Comparison of ENCODE assay signal across 8 cellular contexts in genomic region chr1:24294228-24294672, GRCh38. TPM values are rescaled to one million over a fixed set of nuclear protein-coding genes. Genes with fewer than 3 reads are reported as not detected.
DNase-seq lines count a peak whose midpoint lies in the region; ATAC-seq, FAIRE-seq and TF ChIP-seq lines count a peak whose summit lies in the region.

No MANE protein-coding gene starts in this region.

- in situ Hi-C loops in ACHN (cut with HindIII; ENCODE audit: low pct_ligation_motif_present, low pct_unique_long_range_greater_than_20kb, low sequenced_read_pairs) = no loop called here

- intact Hi-C loops in kidney (cut with DNase I) = no loop called here

- peak overlapping the region; percentile 50 for H3K9ac ChIP-seq in adipocyte (ENCODE audit: low read length)
- H3K9ac ChIP-seq in kidney (ENCODE audit: low read length in 2 of 2) = no peak overlapping the region

- H3K27me3 Mint-ChIP-seq in naive thymus-derived CD8-positive, alpha-beta T cell = peaks cover 0 to 8% (median 5%) of the 10 kb centered on the region in 5 donors

- peak; percentile 42 for DNase-seq in HK-2 (ENCODE audit: unreplicated experiment)
- peak; percentile 95 for DNase-seq in adipocyte (ENCODE audit: low read depth)
- DNase-seq in kidney = peak; percentile 41
- DNase-seq in stromal cell of bone marrow (ENCODE audit: low read depth) = peak; percentile 97
- no peak for DNase-seq in ACHN
- no peak for DNase-seq in DMS53 (lab: John Stamatoyannopoulos, UW)
- DNase-seq in Ammon's horn (ENCODE audit: low spot score) = no peak
- DNase-seq in naive thymus-derived CD8-positive, alpha-beta T cell = no peak

- H3K4me1 ChIP-seq in adipocyte (ENCODE audit: control insufficient read depth, insufficient read depth, low read length) (peaks cover 34% of the 10 kb centered on the region), kidney (ENCODE audit: control insufficient read depth in 1 of 2, insufficient read depth in 1 of 2, low read depth in 1 of 2, low read length in 2 of 2) (peaks cover 17% of the 10 kb centered on the region in 2 donors)

- H3K27me3 ChIP-seq in adipocyte (replicated peaks; ENCODE audit: control insufficient read depth, insufficient read depth, low read length) = peaks cover 6% of the 10 kb centered on the region

- FAIRE-seq in kidney (lab: Jason Lieb, UNC) = no peak

- peak overlapping the region in 1 of 10 donors; percentile 25 for H3K27ac Mint-ChIP-seq in naive thymus-derived CD8-positive, alpha-beta T cell

- H3K36me3 ChIP-seq in adipocyte (ENCODE audit: control insufficient read depth, insufficient read depth, low read length, severe bottlenecking) = no peaks in the 10 kb centered on the region
- no peaks in the 10 kb centered on the region for H3K36me3 ChIP-seq in kidney (ENCODE audit: control insufficient read depth in 1 of 2, insufficient read depth in 2 of 2, low read length in 2 of 2)

- TF ChIP-seq CTCF in kidney (IDR thresholded peaks at IDR 0.05; ENCODE audit: borderline replicate concordance, extremely low read depth, insufficient read depth) = no peak

- H3K27ac ChIP-seq in kidney (ENCODE audit: low read depth in 2 of 2, low read length in 2 of 2) = peak overlapping the region in 1 of 2 donors; percentile 25

- no peak for ATAC-seq in naive thymus-derived CD8-positive, alpha-beta T cell

- POLR2A ChIA-PET in naive thymus-derived CD8-positive, alpha-beta T cell (lab: Charles Lee) = no interaction called here

- no peaks in the 10 kb centered on the region for H3K4me1 Mint-ChIP-seq in naive thymus-derived CD8-positive, alpha-beta T cell

- H3K4me3 ChIP-seq in adipocyte (ENCODE audit: low read length) = peak overlapping the region; percentile 29
- H3K4me3 ChIP-seq in kidney (ENCODE audit: low read length in 2 of 2) = no peak overlapping the region

- H3K9me3 ChIP-seq in adipocyte (ENCODE audit: control insufficient read depth, low read length) (no peaks in the 10 kb centered on the region), kidney (ENCODE audit: control insufficient read depth in 1 of 2, low read length in 2 of 2) (no peaks in the 10 kb centered on the region)

- no peaks in the 10 kb centered on the region for H3K9me3 Mint-ChIP-seq in naive thymus-derived CD8-positive, alpha-beta T cell

- no peaks in the 10 kb centered on the region for H3K36me3 Mint-ChIP-seq in naive thymus-derived CD8-positive, alpha-beta T cell

- no peak overlapping the region for H3K4me3 Mint-ChIP-seq in naive thymus-derived CD8-positive, alpha-beta T cell

RNA-seq across cellular contexts. Expression of gene GRHL3, which starts 24.9 kb away (rescaled TPM):
- total RNA-seq in kidney = 1.7 TPM
- 0.32 TPM for polyA plus RNA-seq in kidney (ENCODE audit: insufficient read depth, low read depth, low replicate concordance)
- not detected for total RNA-seq in naive thymus-derived CD8-positive, alpha-beta T cell
- not detected for polyA plus RNA-seq in naive thymus-derived CD8-positive, alpha-beta T cell

Comparison
In these comparisons a context has a peak if more than half of its experiments do, and no peak if none do; other contexts are left out.
1. DNase-seq: peak in HK-2 (single experiment), adipocyte (single experiment), kidney (single experiment) and stromal cell of bone marrow (single experiment); none in ACHN (single experiment), DMS53 (single experiment), Ammon's horn (single experiment) and naive thymus-derived CD8-positive, alpha-beta T cell (0 of 10).